ENCODE assay signal across 14 cellular contexts in genomic region chrX:65635371-65635770, GRCh38. TPM values are rescaled to one million over a fixed set of nuclear protein-coding genes. Genes with fewer than 3 reads are reported as not detected.
DNase-seq lines count a peak whose midpoint lies in the region; ATAC-seq and TF ChIP-seq lines count a peak whose summit lies in the region.
"Had no signal": no experiment of that assay in that cellular context is flagged by ENCODE, and none has a peak within 500 bp of the region (broad histone marks: within the 10 kb centered on the region; RNA-seq: fewer than 3 reads in every experiment).

No MANE protein-coding gene starts in this region.

- peak; percentile 50 for DNase-seq in AG10803 (ENCODE audit: low read depth)
- peak; percentile 18 to 58 for DNase-seq in cardiac fibroblast (ENCODE audit: low read depth in 2 of 2)
- DNase-seq in left kidney (ENCODE audit: low read depth, low spot score): peak; percentile 1
- DNase-seq in DMS 273 treated with DMSO at 0.1 percent for 48 hours (lab: John Stamatoyannopoulos, UW): no peak
- no peak for DNase-seq in iPS-NIHi7 (ENCODE audit: extremely low spot score)
- DNase-seq: activated gamma-delta T cell, AML-193, DMS53, KG1, NCI-H187, SIG-M5 had no signal

- H3K4me3 ChIP-seq in AG10803 (ENCODE audit: low read length) (no peak overlapping the region), cardiac fibroblast (replicated peaks in 1 of 2; ENCODE audit: low read depth in 2 of 2, low read length in 2 of 2) (no peak overlapping the region), skeletal muscle satellite cell (ENCODE audit: low read length) (no peak overlapping the region)

- peak overlapping the region; percentile 34 for H3K9ac ChIP-seq in skeletal muscle satellite cell (ENCODE audit: low read depth, low read length)

- H3K9me3 ChIP-seq in skeletal muscle satellite cell (replicated peaks; ENCODE audit: low read length): no peaks in the 10 kb centered on the region

- no peaks in the 10 kb centered on the region for H3K36me3 ChIP-seq in skeletal muscle satellite cell (ENCODE audit: insufficient read depth, low read length)

- TF ChIP-seq CTCF in AG10803 (conservative IDR thresholded peaks at IDR 0.05; ENCODE audit: low read length): no peak
- TF ChIP-seq CTCF in cardiac fibroblast (IDR thresholded peaks at IDR 0.05; ENCODE audit: low read depth, low read length): no peak

- H3K4me2 ChIP-seq in skeletal muscle satellite cell (ENCODE audit: low read length): no peak overlapping the region

- no peaks in the 10 kb centered on the region for H3K27me3 ChIP-seq in skeletal muscle satellite cell (ENCODE audit: control insufficient read depth, insufficient read depth, low read length)

- ATAC-seq in HG02571 (IDR thresholded peaks at IDR 0.05; ENCODE audit: unreplicated experiment) (no peak), HG03159 (IDR thresholded peaks at IDR 0.05; ENCODE audit: unreplicated experiment) (no peak)

- no peaks in the 10 kb centered on the region for H3K4me1 ChIP-seq in skeletal muscle satellite cell (ENCODE audit: control insufficient read depth, insufficient read depth, low read length)

RNA-seq across cellular contexts. Expression of gene MSN, which starts 32.1 kb away (rescaled TPM):
- 315 and 428 TPM in 2 replicates for total RNA-seq in skeletal muscle satellite cell (2012; rRNA removed)

Comparison
In these comparisons a context has a peak if more than half of its experiments do, and no peak if none do; other contexts are left out.
1. DNase-seq: peak in AG10803 (single experiment), cardiac fibroblast (2 of 2) and left kidney (single experiment); none in DMS 273 treated with DMSO at 0.1 percent for 48 hours (single experiment) and iPS-NIHi7 (single experiment).